3 cellular contexts compared by ENCODE assay signal in genomic region chr14:95382747-95383146, GRCh38.
A peak's percentile ranks its signal among the peaks of the same experiment; 100 is the strongest.
TF ChIP-seq lines count a peak whose summit lies in the region.

No MANE protein-coding gene starts in this region.

TF ChIP-seq in liver, 16 proteins besides CTCF, POLR2A, EP300 and RAD21 (continued from another document):
- TF ChIP-seq REST (IDR thresholded peaks at IDR 0.05) = no peak
- TF ChIP-seq NR2F2 (IDR thresholded peaks at IDR 0.05) = peak; percentile 36
- TF ChIP-seq RXRA (IDR thresholded peaks at IDR 0.05) = peak; percentile 55 to 68
- TF ChIP-seq FOXA1 (IDR thresholded peaks at IDR 0.05) = no peak
- no peak for TF ChIP-seq HNF4G (IDR thresholded peaks at IDR 0.05)
- no peak for TF ChIP-seq EGR1 (IDR thresholded peaks at IDR 0.05; ENCODE audit: low read depth in 2 of 2)
- no peak for TF ChIP-seq GABPA (IDR thresholded peaks at IDR 0.05 in 1 of 2, conservative IDR thresholded peaks at IDR 0.05 in 1 of 2)
- TF ChIP-seq ZBTB33 (IDR thresholded peaks at IDR 0.05) = no peak
- peak; percentile 68 to 84 for TF ChIP-seq HNF4A (conservative IDR thresholded peaks at IDR 0.05)
- no peak for TF ChIP-seq FOXA2 (IDR thresholded peaks at IDR 0.05)

TF ChIP-seq in HepG2, 621 proteins besides CTCF, POLR2A, EP300 and RAD21 (continued from another document):
- TF ChIP-seq ZBTB4 (CRISPR knock-in tag; IDR thresholded peaks at IDR 0.05; ENCODE audit: borderline replicate concordance) = no peak
- no peak for TF ChIP-seq ZSCAN31 (CRISPR knock-in tag; IDR thresholded peaks at IDR 0.05; ENCODE audit: low read depth)
- TF ChIP-seq ZBTB2 (CRISPR knock-in tag; IDR thresholded peaks at IDR 0.05; ENCODE audit: low read depth) = no peak
- no peak for TF ChIP-seq ZFP90 (CRISPR knock-in tag; IDR thresholded peaks at IDR 0.05; ENCODE audit: borderline replicate concordance)
- TF ChIP-seq PHF20 (CRISPR knock-in tag; IDR thresholded peaks at IDR 0.05) = no peak
- TF ChIP-seq PAWR (CRISPR knock-in tag; IDR thresholded peaks at IDR 0.05; ENCODE audit: borderline replicate concordance) = no peak
- TF ChIP-seq ZNF280B (CRISPR knock-in tag; IDR thresholded peaks at IDR 0.05; ENCODE audit: borderline replicate concordance) = no peak
- TF ChIP-seq KDM5B (CRISPR knock-in tag; IDR thresholded peaks at IDR 0.05; ENCODE audit: borderline replicate concordance) = no peak
- no peak for TF ChIP-seq TBX3 (IDR thresholded peaks at IDR 0.05; ENCODE audit: borderline replicate concordance)
- no peak for TF ChIP-seq ZMAT5 (CRISPR knock-in tag; IDR thresholded peaks at IDR 0.05; ENCODE audit: borderline replicate concordance, low read depth)
- TF ChIP-seq ZNF3 (CRISPR knock-in tag; IDR thresholded peaks at IDR 0.05) = no peak
- TF ChIP-seq HOXD1 (CRISPR knock-in tag; IDR thresholded peaks at IDR 0.05) = no peak
- TF ChIP-seq MXD4 (CRISPR knock-in tag; IDR thresholded peaks at IDR 0.05) = no peak

TF ChIP-seq in WTC11, 78 proteins besides CTCF, POLR2A, EP300 and RAD21 (continued from another document):
- no peak for TF ChIP-seq AFF4 (CRISPR knock-in tag; IDR thresholded peaks at IDR 0.05; ENCODE audit: borderline replicate concordance)
- TF ChIP-seq ATF1 (CRISPR knock-in tag; IDR thresholded peaks at IDR 0.05) = no peak
- TF ChIP-seq TCF7 (CRISPR knock-in tag; IDR thresholded peaks at IDR 0.05; ENCODE audit: low read depth) = no peak
- TF ChIP-seq ERG (CRISPR knock-in tag; IDR thresholded peaks at IDR 0.05) = no peak
- TF ChIP-seq CREM (CRISPR knock-in tag; IDR thresholded peaks at IDR 0.05) = no peak
- no peak for TF ChIP-seq JUN (CRISPR knock-in tag; IDR thresholded peaks at IDR 0.05)
- no peak for TF ChIP-seq ZNF512 (CRISPR knock-in tag; IDR thresholded peaks at IDR 0.05; ENCODE audit: borderline replicate concordance)
- no peak for TF ChIP-seq ATF2 (CRISPR knock-in tag; IDR thresholded peaks at IDR 0.05; ENCODE audit: borderline replicate concordance, low read depth)
- TF ChIP-seq ZNF219 (CRISPR knock-in tag; IDR thresholded peaks at IDR 0.05; ENCODE audit: borderline replicate concordance) = no peak
TF ChIP-seq in WTC11: peak in this region for 0.
